1 cellular context compared by ENCODE assay signal in the genomic region with DNA sequence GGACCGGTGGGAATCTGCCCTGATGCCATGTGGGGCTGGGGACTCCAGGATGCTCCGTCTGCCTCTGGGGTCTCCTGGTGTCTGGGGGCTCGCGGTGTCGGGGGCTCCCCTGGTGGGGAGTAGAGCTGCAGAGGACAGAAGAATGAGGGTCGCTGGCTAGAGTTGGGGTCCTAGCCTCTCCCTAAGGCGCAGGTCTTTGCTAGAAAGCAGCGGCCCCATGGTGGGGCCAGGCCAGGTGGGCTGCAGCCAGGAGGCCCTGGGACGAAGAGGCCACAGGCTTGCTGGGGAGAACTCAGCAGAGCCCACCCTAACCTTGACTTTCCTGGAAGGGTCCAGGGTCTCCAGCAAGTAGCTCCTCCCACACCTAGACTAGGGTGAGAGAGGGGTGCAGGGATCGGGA.
TF ChIP-seq lines count a peak whose summit lies in the region.

No MANE protein-coding gene starts in this region.

TF ChIP-seq in IMR-90, 13 proteins besides CTCF, POLR2A, EP300 and RAD21:
- TF ChIP-seq, protein P1, sequence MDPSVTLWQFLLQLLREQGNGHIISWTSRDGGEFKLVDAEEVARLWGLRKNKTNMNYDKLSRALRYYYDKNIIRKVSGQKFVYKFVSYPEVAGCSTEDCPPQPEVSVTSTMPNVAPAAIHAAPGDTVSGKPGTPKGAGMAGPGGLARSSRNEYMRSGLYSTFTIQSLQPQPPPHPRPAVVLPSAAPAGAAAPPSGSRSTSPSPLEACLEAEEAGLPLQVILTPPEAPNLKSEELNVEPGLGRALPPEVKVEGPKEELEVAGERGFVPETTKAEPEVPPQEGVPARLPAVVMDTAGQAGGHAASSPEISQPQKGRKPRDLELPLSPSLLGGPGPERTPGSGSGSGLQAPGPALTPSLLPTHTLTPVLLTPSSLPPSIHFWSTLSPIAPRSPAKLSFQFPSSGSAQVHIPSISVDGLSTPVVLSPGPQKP (IDR thresholded peaks at IDR 0.05; ENCODE audit: borderline replicate concordance, low read depth, low read length): no peak
- no peak for TF ChIP-seq MAZ (IDR thresholded peaks at IDR 0.05; ENCODE audit: borderline replicate concordance, low read depth, low read length)
- TF ChIP-seq CHD1 (IDR thresholded peaks at IDR 0.05; ENCODE audit: low read depth, low read length): no peak
- TF ChIP-seq RFX5 (IDR thresholded peaks at IDR 0.05; ENCODE audit: low read depth, low read length): no peak
- TF ChIP-seq NFE2L2 (IDR thresholded peaks at IDR 0.05; ENCODE audit: low read depth, low read length): no peak
- TF ChIP-seq RCOR1 (IDR thresholded peaks at IDR 0.05; ENCODE audit: insufficient replicate concordance, low read length): no peak
- no peak for TF ChIP-seq SMC3 (IDR thresholded peaks at IDR 0.05; ENCODE audit: low read depth, low read length)
- TF ChIP-seq, protein P2, sequence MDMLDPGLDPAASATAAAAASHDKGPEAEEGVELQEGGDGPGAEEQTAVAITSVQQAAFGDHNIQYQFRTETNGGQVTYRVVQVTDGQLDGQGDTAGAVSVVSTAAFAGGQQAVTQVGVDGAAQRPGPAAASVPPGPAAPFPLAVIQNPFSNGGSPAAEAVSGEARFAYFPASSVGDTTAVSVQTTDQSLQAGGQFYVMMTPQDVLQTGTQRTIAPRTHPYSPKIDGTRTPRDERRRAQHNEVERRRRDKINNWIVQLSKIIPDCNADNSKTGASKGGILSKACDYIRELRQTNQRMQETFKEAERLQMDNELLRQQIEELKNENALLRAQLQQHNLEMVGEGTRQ (IDR thresholded peaks at IDR 0.05; ENCODE audit: low read depth, low read length): no peak
